In genomic region chrX:682892-683291, GRCh38 we compare ENCODE assay signal across 41 cellular contexts. TPM values are rescaled to one million over a fixed set of nuclear protein-coding genes. Genes with fewer than 3 reads are reported as not detected.
"Had no signal": no experiment of that assay in that cellular context is flagged by ENCODE, and none has a peak within 500 bp of the region (broad histone marks: within the 10 kb centered on the region; RNA-seq: fewer than 3 reads in every experiment).

No MANE protein-coding gene starts in this region.

- H3K4me1 ChIP-seq: adrenal gland, ascending aorta, body of pancreas, breast epithelium had no signal

- DNase-seq: activated effector memory CD4-positive, alpha-beta T cell treated with anti-CD3 and anti-CD28 coated beads, Interleukin-2, amount 50 U/mL, for 16 hours; activated effector memory CD4-positive, alpha-beta T cell treated with Interleukin-2 at 50 U/mL for 16 hours; activated gamma-delta T cell; activated gamma-delta T cell treated with Interleukin-2 at 50 U/mL for 16 hours; activated naive CD4-positive, alpha-beta T cell; activated naive CD4-positive, alpha-beta T cell treated with anti-CD3 and anti-CD28 coated beads for 36 hours; activated naive CD4-positive, alpha-beta T cell treated with anti-CD3 and anti-CD28 coated beads, Interleukin-2, amount 10 ng/mL, durations not matched to agents 7 days and 5 days; activated naive CD4-positive, alpha-beta T cell treated with anti-CD3 and anti-CD28 coated beads, Interleukin-2, amount 50 U/mL, for 16 hours; activated naive CD4-positive, alpha-beta T cell treated with Interleukin-2 at 50 U/mL for 16 hours; activated naive CD8-positive, alpha-beta T cell treated with anti-CD3 and anti-CD28 coated beads for 36 hours; activated naive CD8-positive, alpha-beta T cell treated with anti-CD3 and anti-CD28 coated beads, Interleukin-2, amount 10 ng/mL, durations not matched to agents 7 days and 5 days; activated naive CD8-positive, alpha-beta T cell treated with anti-CD3 and anti-CD28 coated beads, Interleukin-2, amount 50 U/mL, for 24 hours; activated T-cell treated with anti-CD3 and anti-CD28 coated beads, Interleukin-2, amount 50 U/mL, for 1 hour; activated T-cell treated with anti-CD3 and anti-CD28 coated beads, Interleukin-2, amount 50 U/mL, for 24 hours; activated T-cell treated with anti-CD3 and anti-CD28 coated beads, Interleukin-2, amount 50 U/mL, for 4 hours; activated T-cell treated with anti-CD3 and anti-CD28 coated beads, Interleukin-2, amount 50 U/mL, for 48 hours; activated T-cell treated with anti-CD3 and anti-CD28 coated beads, Interleukin-2, amount 50 U/mL, for 72 hours; adrenal gland; amniotic stem cell; amygdala; anterior cingulate cortex; aorta; body of pancreas; brain microvascular endothelial cell; caudate nucleus; central memory CD4-positive, alpha-beta T cell; cerebellar nuclear complex had no signal

- H3K27me3 Mint-ChIP-seq: activated naive CD4-positive, alpha-beta T cell treated with anti-CD3 and anti-CD28 coated beads, Interleukin-2, amount 10 ng/mL, durations not matched to agents 7 days and 5 days; activated naive CD4-positive, alpha-beta T cell treated with anti-CD3 and anti-CD28 coated beads, Interleukin-2, amount 50 U/mL, for 24 hours; activated naive CD8-positive, alpha-beta T cell treated with anti-CD3 and anti-CD28 coated beads, Interleukin-2, amount 10 ng/mL, durations not matched to agents 7 days and 5 days; activated T-cell treated with anti-CD3 and anti-CD28 coated beads, Interleukin-2, amount 50 U/mL, for 24 hours; activated T-helper 17 cell treated with anti-CD3 and anti-CD28 coated beads, Interleukin-2, amount 50 U/mL, for 72 hours; central memory CD8-positive, alpha-beta T cell had no signal

- FAIRE-seq: astrocyte, bronchial epithelial cell had no signal

- H3K9me3 ChIP-seq: adrenal gland, ascending aorta, body of pancreas had no signal

- H3K36me3 ChIP-seq: adrenal gland, ascending aorta, brain microvascular endothelial cell, breast epithelium, cardiac muscle cell had no signal

- H3K27ac ChIP-seq: adrenal gland, ascending aorta, body of pancreas, brain microvascular endothelial cell, breast epithelium, cardiac muscle cell had no signal

- H3K4me1 Mint-ChIP-seq: activated naive CD4-positive, alpha-beta T cell treated with anti-CD3 and anti-CD28 coated beads, Interleukin-2, amount 10 ng/mL, durations not matched to agents 7 days and 5 days; activated naive CD4-positive, alpha-beta T cell treated with anti-CD3 and anti-CD28 coated beads, Interleukin-2, amount 50 U/mL, for 24 hours; activated naive CD8-positive, alpha-beta T cell treated with anti-CD3 and anti-CD28 coated beads for 36 hours; activated naive CD8-positive, alpha-beta T cell treated with anti-CD3 and anti-CD28 coated beads, Interleukin-2, amount 10 ng/mL, durations not matched to agents 7 days and 5 days; activated naive CD8-positive, alpha-beta T cell treated with anti-CD3 and anti-CD28 coated beads, Interleukin-2, amount 50 U/mL, for 24 hours; activated T-helper 17 cell treated with anti-CD3 and anti-CD28 coated beads, Interleukin-2, amount 50 U/mL, for 72 hours; central memory CD8-positive, alpha-beta T cell had no signal

- H3K27ac Mint-ChIP-seq: activated naive CD4-positive, alpha-beta T cell treated with anti-CD3 and anti-CD28 coated beads for 36 hours; activated naive CD4-positive, alpha-beta T cell treated with anti-CD3 and anti-CD28 coated beads, Interleukin-2, amount 50 U/mL, for 24 hours; activated naive CD4-positive, alpha-beta T cell treated with anti-CD3 and anti-CD28 coated beads, Interleukin-2, amount 50 U/mL, for 72 hours; activated naive CD8-positive, alpha-beta T cell; activated naive CD8-positive, alpha-beta T cell treated with anti-CD3 and anti-CD28 coated beads for 36 hours; activated naive CD8-positive, alpha-beta T cell treated with anti-CD3 and anti-CD28 coated beads, Interleukin-2, amount 10 ng/mL, durations not matched to agents 7 days and 5 days; activated naive CD8-positive, alpha-beta T cell treated with anti-CD3 and anti-CD28 coated beads, Interleukin-2, amount 50 U/mL, for 24 hours; activated T-cell treated with anti-CD3 and anti-CD28 coated beads, Interleukin-2, amount 50 U/mL, for 24 hours; activated T-cell treated with anti-CD3 and anti-CD28 coated beads, Interleukin-2, amount 50 U/mL, for 72 hours; activated T-helper 1 cell treated with anti-CD3 and anti-CD28 coated beads, Interleukin-12 subunit alpha, Interleukin-12 subunit beta, Interleukin-2, Interleukin-4 antibody, amounts not matched to agents 30 ng/mL and 10 ng/mL and 1 ng/mL, durations not matched to agents 14 hours and 24 hours and 36 hours; activated T-helper 17 cell treated with anti-CD3 and anti-CD28 coated beads, Interleukin-2, amount 50 U/mL, for 72 hours; activated T-helper 2 cell treated with anti-CD3 and anti-CD28 coated beads, Interferon-gamma antibody, Interleukin-2, Interleukin-4, amounts not matched to agents 10 μg/mL and 5 μg/mL and 100 μg/mL, durations not matched to agents 14 hours and 24 hours and 36 hours; brain had no signal

- H3K27me3 ChIP-seq: adrenal gland, ascending aorta, body of pancreas, brain microvascular endothelial cell, cardiac muscle cell had no signal

- H3K4me3 Mint-ChIP-seq: activated naive CD4-positive, alpha-beta T cell treated with anti-CD3 and anti-CD28 coated beads for 36 hours; activated naive CD4-positive, alpha-beta T cell treated with anti-CD3 and anti-CD28 coated beads, Interleukin-2, amount 10 ng/mL, durations not matched to agents 7 days and 5 days; activated naive CD4-positive, alpha-beta T cell treated with anti-CD3 and anti-CD28 coated beads, Interleukin-2, amount 50 U/mL, for 24 hours; activated naive CD8-positive, alpha-beta T cell; activated naive CD8-positive, alpha-beta T cell treated with anti-CD3 and anti-CD28 coated beads for 36 hours; activated naive CD8-positive, alpha-beta T cell treated with anti-CD3 and anti-CD28 coated beads, Interleukin-2, amount 10 ng/mL, durations not matched to agents 7 days and 5 days; activated naive CD8-positive, alpha-beta T cell treated with anti-CD3 and anti-CD28 coated beads, Interleukin-2, amount 50 U/mL, for 24 hours; activated T-cell treated with anti-CD3 and anti-CD28 coated beads, Interleukin-2, amount 50 U/mL, for 24 hours; activated T-cell treated with anti-CD3 and anti-CD28 coated beads, Interleukin-2, amount 50 U/mL, for 4 hours; activated T-cell treated with anti-CD3 and anti-CD28 coated beads, Interleukin-2, amount 50 U/mL, for 72 hours; activated T-helper 1 cell treated with anti-CD3 and anti-CD28 coated beads, Interleukin-12 subunit alpha, Interleukin-12 subunit beta, Interleukin-2, Interleukin-4 antibody, amounts not matched to agents 30 ng/mL and 10 ng/mL and 1 ng/mL, durations not matched to agents 14 hours and 24 hours and 36 hours; activated T-helper 17 cell treated with anti-CD3 and anti-CD28 coated beads, Interleukin-2, amount 50 U/mL, for 72 hours; brain; central memory CD8-positive, alpha-beta T cell had no signal

- H3K4me3 ChIP-seq: adrenal gland, ascending aorta, body of pancreas, breast epithelium, cardiac muscle cell had no signal

- H3K36me3 Mint-ChIP-seq: activated naive CD4-positive, alpha-beta T cell treated with anti-CD3 and anti-CD28 coated beads, Interleukin-2, amount 10 ng/mL, durations not matched to agents 7 days and 5 days; activated naive CD4-positive, alpha-beta T cell treated with anti-CD3 and anti-CD28 coated beads, Interleukin-2, amount 50 U/mL, for 24 hours; activated naive CD8-positive, alpha-beta T cell; activated naive CD8-positive, alpha-beta T cell treated with anti-CD3 and anti-CD28 coated beads for 36 hours; activated naive CD8-positive, alpha-beta T cell treated with anti-CD3 and anti-CD28 coated beads, Interleukin-2, amount 10 ng/mL, durations not matched to agents 7 days and 5 days; brain had no signal

- H3K9me3 Mint-ChIP-seq: activated naive CD4-positive, alpha-beta T cell treated with anti-CD3 and anti-CD28 coated beads, Interleukin-2, amount 50 U/mL, for 24 hours had no signal

- ATAC-seq: activated naive CD4-positive, alpha-beta T cell treated with anti-CD3 and anti-CD28 coated beads, Interleukin-2, amount 50 U/mL, for 72 hours; activated naive CD8-positive, alpha-beta T cell treated with anti-CD3 and anti-CD28 coated beads, Interleukin-2, amount 50 U/mL, for 24 hours; activated T-cell treated with anti-CD3 and anti-CD28 coated beads, Interleukin-2, amount 50 U/mL, for 4 hours; activated T-cell treated with anti-CD3 and anti-CD28 coated beads, Interleukin-2, amount 50 U/mL, for 72 hours; activated T-helper 17 cell treated with anti-CD3 and anti-CD28 coated beads, Interleukin-2, amount 50 U/mL, for 72 hours; body of pancreas had no signal

RNA-seq across cellular contexts. Expression of gene SHOX, which starts 52.3 kb away (rescaled TPM):
- total RNA-seq: activated naive CD4-positive, alpha-beta T cell treated with anti-CD3 and anti-CD28 coated beads for 36 hours; activated naive CD4-positive, alpha-beta T cell treated with anti-CD3 and anti-CD28 coated beads, Interleukin-2, amount 50 U/mL, for 72 hours; activated naive CD8-positive, alpha-beta T cell treated with anti-CD3 and anti-CD28 coated beads for 36 hours; activated naive CD8-positive, alpha-beta T cell treated with anti-CD3 and anti-CD28 coated beads, Interleukin-2, amount 10 ng/mL, durations not matched to agents 7 days and 5 days; activated T-cell treated with anti-CD3 and anti-CD28 coated beads, Interleukin-2, amount 50 U/mL, for 4 hours; activated T-cell treated with anti-CD3 and anti-CD28 coated beads, Interleukin-2, amount 50 U/mL, for 72 hours; activated T-helper 1 cell treated with anti-CD3 and anti-CD28 coated beads, Interleukin-12 subunit alpha, Interleukin-12 subunit beta, Interleukin-2, Interleukin-4 antibody, amounts not matched to agents 30 ng/mL and 10 ng/mL and 1 ng/mL, durations not matched to agents 14 hours and 24 hours and 36 hours; activated T-helper 17 cell treated with anti-CD3 and anti-CD28 coated beads, Interleukin-2, amount 50 U/mL, for 72 hours; activated T-helper 2 cell treated with anti-CD3 and anti-CD28 coated beads, Interferon-gamma antibody, Interleukin-2, Interleukin-4, amounts not matched to agents 10 μg/mL and 5 μg/mL and 100 μg/mL, durations not matched to agents 14 hours and 24 hours and 36 hours; adrenal gland; aorta; ascending aorta; astrocyte; body of pancreas; bronchial epithelial cell; cardiac muscle cell; chondrocyte had no signal
- polyA plus RNA-seq: adrenal gland, cardiac muscle cell had no signal
